In the genomic region with DNA sequence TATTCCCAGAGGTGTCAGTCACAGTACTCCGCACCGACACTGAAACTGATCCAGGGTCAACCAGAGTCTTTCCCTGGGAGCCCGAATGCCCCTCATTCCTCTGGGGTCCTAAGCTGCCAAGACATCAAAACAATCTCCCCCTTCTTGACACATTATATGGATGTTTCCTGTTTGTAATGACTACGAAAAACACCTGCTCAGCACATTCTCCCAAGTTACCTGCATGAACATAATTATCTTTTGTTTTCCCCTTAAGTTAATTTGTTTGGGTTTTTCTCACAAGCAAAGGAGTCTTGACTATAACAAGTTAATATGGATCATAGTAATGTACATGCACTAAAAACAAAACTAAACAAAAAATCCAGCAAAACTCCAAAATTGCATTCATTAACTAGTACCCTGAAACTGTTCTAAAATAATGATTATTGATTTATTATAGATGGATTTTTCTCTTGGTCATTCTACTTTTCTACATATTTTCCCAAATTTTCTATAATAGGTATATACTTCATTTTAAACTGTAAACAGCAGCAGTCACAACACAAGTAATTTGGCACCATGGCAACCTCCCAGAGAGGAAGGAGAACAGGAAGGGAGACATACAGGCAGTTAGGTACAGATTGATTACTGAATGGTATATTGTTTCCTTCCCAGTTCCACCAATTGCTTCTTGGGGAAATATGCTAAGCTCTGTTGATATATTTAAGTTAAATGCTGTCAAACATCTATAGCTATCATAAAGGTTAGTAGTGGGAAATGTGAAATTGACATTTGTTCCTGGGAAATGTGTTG, we compare ENCODE assay signal across 23 cellular contexts.
DNase-seq lines count a peak whose midpoint lies in the region; ATAC-seq, FAIRE-seq and TF ChIP-seq lines count a peak whose summit lies in the region.
"Had no signal": no experiment of that assay in that cellular context is flagged by ENCODE, and none has a peak within 500 bp of the region (broad histone marks: within the 10 kb centered on the region; RNA-seq: fewer than 3 reads in every experiment).

No MANE protein-coding gene starts in this region.

- H3K27ac Mint-ChIP-seq in chondrocyte (ENCODE audit: unreplicated experiment) = no peak overlapping the region

- H3K9ac ChIP-seq in IMR-90 (ENCODE audit: low read depth, low read length) (no peak overlapping the region), endothelial cell of umbilical vein (replicated peaks; ENCODE audit: extremely low read depth, insufficient read depth, low read length) (no peak overlapping the region)
- H3K9ac ChIP-seq: GM23248 had no signal

- no peak overlapping the region for H2AK9ac ChIP-seq in IMR-90 (replicated peaks; ENCODE audit: low read depth, low read length, poor library complexity)

- H3K18ac ChIP-seq in IMR-90 (ENCODE audit: low read depth, low read length) = peak overlapping the region; percentile 93

- no peak for ATAC-seq in IMR-90 (ENCODE audit: low read depth)
- ATAC-seq: SK-N-SH treated with all-trans-retinoic acid at 6 μM for 48 hours had no signal

- no peaks in the 10 kb centered on the region for H3K36me3 ChIP-seq in IMR-90 (ENCODE audit: control insufficient read depth, insufficient read depth, low read length)
- no peaks in the 10 kb centered on the region for H3K36me3 ChIP-seq in endothelial cell of umbilical vein (ENCODE audit: control insufficient read depth in 2 of 2, extremely low read depth in 1 of 2, insufficient read depth in 2 of 2, low read length in 2 of 2)
- H3K36me3 ChIP-seq: MG63 had no signal

- H2BK5ac ChIP-seq in IMR-90 (ENCODE audit: low read depth, low read length, poor library complexity, severe bottlenecking) = peak overlapping the region; percentile 67

- dilution Hi-C loops in IMR-90 (cut with HindIII; ENCODE audit: low sequenced_read_pairs, unreplicated experiment) (no loop called here), endothelial cell of umbilical vein (cut with MboI; ENCODE audit: extremely low pct_ligation_motif_present, low sequenced_read_pairs) (no loop called here)

- in situ Hi-C loops in IMR-90 (cut with MboI; ENCODE audit: low sequenced_read_pairs) = no loop called here

- intact Hi-C loops in IMR-90 (cut with micrococcal nuclease) = loop anchor here (5.0 kb wide), 1 partner anchor 1037 kb away; a partner anchor contains a TSS
- intact Hi-C loops in endothelial cell of umbilical vein (cut with micrococcal nuclease) = loop anchor here (2.0 to 5.0 kb wide), 2 partner anchors 33 to 278 kb away; no protein-coding TSS in a partner anchor

- no peak for TF ChIP-seq RAD21 in IMR-90 (IDR thresholded peaks at IDR 0.05; ENCODE audit: low read length)

- H3K36me3 Mint-ChIP-seq in chondrocyte (ENCODE audit: low read depth) = no peaks in the 10 kb centered on the region

- H3K56ac ChIP-seq in IMR-90 (ENCODE audit: extremely low read depth, insufficient read depth, low read length) = peak overlapping the region; percentile 65

- peak overlapping the region; percentile 75 to 85 for H4K8ac ChIP-seq in IMR-90 (ENCODE audit: low read depth in 2 of 2, low read length in 2 of 2)

- no peak for FAIRE-seq in endothelial cell of umbilical vein (lab: Jason Lieb, UNC)
- FAIRE-seq: GM12891 had no signal

- no peaks in the 10 kb centered on the region for H4K20me1 ChIP-seq in IMR-90 (ENCODE audit: insufficient read depth, low read length)
- no peaks in the 10 kb centered on the region for H4K20me1 ChIP-seq in endothelial cell of umbilical vein (replicated peaks; ENCODE audit: control insufficient read depth, extremely low read depth, insufficient read depth, low read length)

- peak overlapping the region; percentile 84 for H4K91ac ChIP-seq in IMR-90 (ENCODE audit: insufficient read depth, low read depth, low read length)

- H2BK120ac ChIP-seq in IMR-90 (ENCODE audit: low read depth, low read length) = peak overlapping the region; percentile 70; the same call in 1 of the 2 replicates

- H3K4me3 Mint-ChIP-seq in chondrocyte (ENCODE audit: unreplicated experiment) = no peak overlapping the region

- peak overlapping the region; percentile 61; the same call in 1 of the 2 replicates for H2BK20ac ChIP-seq in IMR-90 (ENCODE audit: low read depth, low read length)

- H3K79me1 ChIP-seq in IMR-90 (ENCODE audit: low read depth in 1 of 2, low read length in 2 of 2) = no peaks in the 10 kb centered on the region; a peak in 1 of 4 replicates

- H3K4me3 ChIP-seq in IMR-90 (ENCODE audit: insufficient read depth, low read depth, low read length) (no peak overlapping the region), endothelial cell of umbilical vein (replicated peaks in 1 of 3; ENCODE audit: insufficient read depth in 1 of 3, low read depth in 1 of 3, low read length in 3 of 3) (no peak overlapping the region)
- H3K4me3 ChIP-seq: GM23248, MG63, PC-9 had no signal

- H2AFZ ChIP-seq in IMR-90 (replicated peaks; ENCODE audit: low read length, poor library complexity) (no peak overlapping the region), endothelial cell of umbilical vein (ENCODE audit: low read depth, low read length) (no peak overlapping the region)
- H2AFZ ChIP-seq: GM23248, PC-9 had no signal

- TF ChIP-seq CTCF in IMR-90 (conservative IDR thresholded peaks at IDR 0.05; ENCODE audit: low read depth, low read length) = no peak
- TF ChIP-seq CTCF in endothelial cell of umbilical vein (IDR thresholded peaks at IDR 0.05; ENCODE audit: extremely low read depth in 1 of 2, insufficient read depth in 1 of 2, low read depth in 1 of 2, low read length in 2 of 2) = no peak
- TF ChIP-seq CTCF in chondrocyte (IDR thresholded peaks at IDR 0.05) = no peak

- H3K23ac ChIP-seq in IMR-90 (ENCODE audit: low read depth, low read length) = no peak overlapping the region

- H4K5ac ChIP-seq in IMR-90 (ENCODE audit: low read depth, low read length) = peak overlapping the region; percentile 75

- DNase-seq in NCI-H345 (lab: John Stamatoyannopoulos, UW) (peak; percentile 7), NCI-H345 treated with DMSO at 0.1 percent for 48 hours (lab: John Stamatoyannopoulos, UW; ENCODE audit: unreplicated experiment) (no peak), IMR-90 (no peak), endothelial cell of umbilical vein (ENCODE audit: low read depth, low spot score) (peak; percentile 61), NCI-H226 (no peak), SW 1271 (lab: John Stamatoyannopoulos, UW) (no peak), chondrocyte (ENCODE audit: low spot score) (no peak)
- DNase-seq: ACHN, GM23248, HCEC 1CT, Kasumi-1, MG63, NCI-H1048, NCI-H187, NCI-H446 treated with DMSO at 0.1 percent for 48 hours, PC-9, SIG-M5, T-helper 1 cell had no signal

- H3K4me2 ChIP-seq in IMR-90 (ENCODE audit: low read depth, low read length) (no peak overlapping the region), endothelial cell of umbilical vein (ENCODE audit: insufficient read depth, low read length) (peak overlapping the region; percentile 28)
- H3K4me2 ChIP-seq: PC-9 had no signal

- BruUV-seq in IMR-90 (replicated peaks; lab: Mats Ljungman, UMichigan) = no TSS peak
- no TSS peak for BruUV-seq in endothelial cell of umbilical vein (replicated peaks; lab: Mats Ljungman, UMichigan)

- H3K9me3 ChIP-seq in IMR-90 (ENCODE audit: control insufficient read depth, insufficient read depth, low read length) (no peaks in the 10 kb centered on the region), endothelial cell of umbilical vein (replicated peaks; ENCODE audit: control insufficient read depth, insufficient read depth, low read length) (no peaks in the 10 kb centered on the region)

- peaks cover 48% of the 10 kb centered on the region for H3K79me2 ChIP-seq in endothelial cell of umbilical vein (ENCODE audit: control insufficient read depth, insufficient read depth, low read length)

- peaks cover 8% of the 10 kb centered on the region for H3K4me1 Mint-ChIP-seq in chondrocyte (ENCODE audit: low read depth)

- H3K14ac ChIP-seq in IMR-90 (replicated peaks; ENCODE audit: low read depth, low read length) = peak overlapping the region; percentile 71

- peak overlapping the region; percentile 74 for H2AK5ac ChIP-seq in IMR-90 (ENCODE audit: low read depth, low read length)

- H3K27me3 Mint-ChIP-seq in chondrocyte (ENCODE audit: low read depth) = no peaks in the 10 kb centered on the region

- POLR2A ChIA-PET in IMR-90 (lab: Charles Lee; ENCODE audit: unreplicated experiment) = no interaction called here
- POLR2A ChIA-PET in endothelial cell of umbilical vein (lab: Charles Lee) = no interaction called here

- peak overlapping the region; percentile 88; the same call in 2 of the 3 replicates for H2BK15ac ChIP-seq in IMR-90 (ENCODE audit: low read depth, low read length)

- WGBS in IMR-90 (ENCODE audit: extremely low coverage in 2 of 2, insufficient read length in 1 of 2), 2 experiments = no CpG with 5 or more reads among the region's 4 CpGs

- CTCF ChIA-PET in IMR-90 (lab: Yijun Ruan, JAX) (interaction anchor here (0.8 kb wide), 1 partner anchor 19 kb away, joined by 3 read pairs; no protein-coding TSS in a partner anchor), endothelial cell of umbilical vein (lab: Charles Lee) (interaction anchor here (1.0 to 6.8 kb wide), 6 partner anchors 10 to 281 kb away, joined by 3 to 42 read pairs (median 4); no protein-coding TSS in a partner anchor)

- no peaks in the 10 kb centered on the region for H3K27me3 ChIP-seq in IMR-90 (ENCODE audit: control insufficient read depth, insufficient read depth, low read length)
- H3K27me3 ChIP-seq in endothelial cell of umbilical vein (ENCODE audit: control insufficient read depth in 2 of 2, insufficient read depth in 2 of 2, low read length in 2 of 2) = no peaks in the 10 kb centered on the region
- H3K27me3 ChIP-seq: MG63 had no signal

- TF ChIP-seq POLR2A in IMR-90 (IDR thresholded peaks at IDR 0.05; ENCODE audit: low read depth, low read length) (no peak), endothelial cell of umbilical vein (IDR thresholded peaks at IDR 0.05; ENCODE audit: low read depth, low read length) (no peak)

- peak overlapping the region; percentile 67 for H3K4ac ChIP-seq in IMR-90 (ENCODE audit: low read depth, low read length)

- H3K9me1 ChIP-seq in IMR-90 (ENCODE audit: insufficient read depth, low read length) (no peaks in the 10 kb centered on the region; the same call in 1 of the 2 replicates), endothelial cell of umbilical vein (replicated peaks; ENCODE audit: control insufficient read depth, extremely low read depth, insufficient read depth, low read length) (no peaks in the 10 kb centered on the region)

- H3K27ac ChIP-seq in IMR-90 (ENCODE audit: insufficient read depth, low read length) (no peak overlapping the region), endothelial cell of umbilical vein (ENCODE audit: insufficient read depth, low read depth, low read length) (no peak overlapping the region)
- H3K27ac ChIP-seq: C4-2B, GM23248, HL-60, PC-9, RWPE1 had no signal

- H3K9me3 Mint-ChIP-seq in chondrocyte (ENCODE audit: low read depth) = no peaks in the 10 kb centered on the region

- H3K4me1 ChIP-seq in IMR-90 (ENCODE audit: control insufficient read depth, insufficient read depth, low read length) (peaks cover 14% of the 10 kb centered on the region), endothelial cell of umbilical vein (ENCODE audit: control insufficient read depth, extremely low read depth, insufficient read depth, low read length) (peaks cover 45% of the 10 kb centered on the region)

TF ChIP-seq in IMR-90, 13 proteins besides CTCF, POLR2A, EP300 and RAD21 (continues in another document):
- no peak for TF ChIP-seq CHD1 (IDR thresholded peaks at IDR 0.05; ENCODE audit: low read depth, low read length)

TF ChIP-seq in endothelial cell of umbilical vein, 7 proteins besides CTCF, POLR2A, EP300 and RAD21 (continues in another document):
- no peak for TF ChIP-seq EZH2 (IDR thresholded peaks at IDR 0.05; ENCODE audit: borderline replicate concordance, low read depth, low read length, severe bottlenecking)

Comparison
In these comparisons a context has a peak if more than half of its experiments do, and no peak if none do; other contexts are left out.
1. DNase-seq: peak in NCI-H345 (single experiment) and endothelial cell of umbilical vein (single experiment); none in NCI-H345 treated with DMSO at 0.1 percent for 48 hours (single experiment), IMR-90 (single experiment), NCI-H226 (single experiment), SW 1271 (0 of 2) and chondrocyte (single experiment).